1 cellular context compared by ENCODE assay signal in genomic region chr2:112627060-112628040, GRCh38.
TF ChIP-seq lines count a peak whose summit lies in the region.

No MANE protein-coding gene starts in this region.

TF ChIP-seq in HepG2, 621 proteins besides CTCF, POLR2A, EP300 and RAD21:
- TF ChIP-seq LRRFIP1 (CRISPR knock-in tag; conservative IDR thresholded peaks at IDR 0.05) = no peak
- no peak for TF ChIP-seq ZNF597 (CRISPR knock-in tag; IDR thresholded peaks at IDR 0.05)
- TF ChIP-seq SOX5 (CRISPR knock-in tag; IDR thresholded peaks at IDR 0.05; ENCODE audit: borderline replicate concordance) = no peak
- no peak for TF ChIP-seq NPAS2 (CRISPR knock-in tag; IDR thresholded peaks at IDR 0.05; ENCODE audit: borderline replicate concordance)
- TF ChIP-seq ZNF33A (CRISPR knock-in tag; IDR thresholded peaks at IDR 0.05; ENCODE audit: borderline replicate concordance) = no peak
- no peak for TF ChIP-seq HINFP (CRISPR knock-in tag; IDR thresholded peaks at IDR 0.05; ENCODE audit: low read depth)
- 0 out of 2 replicates have a peak, but pooled peaks have one; percentile 0 for TF ChIP-seq BHLHE40 (IDR thresholded peaks at IDR 0.05; ENCODE audit: low read length)
- no peak for TF ChIP-seq KDM6A (CRISPR knock-in tag; IDR thresholded peaks at IDR 0.05; ENCODE audit: low read depth)
- TF ChIP-seq ZNF136 (CRISPR knock-in tag; IDR thresholded peaks at IDR 0.05; ENCODE audit: low read depth) = no peak
- 0 out of 2 replicates have a peak, but pooled peaks have one; percentile 33 for TF ChIP-seq ARID2 (CRISPR knock-in tag; IDR thresholded peaks at IDR 0.05; ENCODE audit: borderline replicate concordance)
- TF ChIP-seq ZNF644 (CRISPR knock-in tag; IDR thresholded peaks at IDR 0.05; ENCODE audit: low read depth) = no peak
- no peak for TF ChIP-seq ZBTB39 (CRISPR knock-in tag; IDR thresholded peaks at IDR 0.05)
- TF ChIP-seq REL (CRISPR knock-in tag; conservative IDR thresholded peaks at IDR 0.05) = 0 out of 2 replicates have a peak, but pooled peaks have one; percentile 18
- TF ChIP-seq REXO4 (CRISPR knock-in tag; IDR thresholded peaks at IDR 0.05; ENCODE audit: borderline replicate concordance) = no peak
- no peak for TF ChIP-seq TMF1 (CRISPR knock-in tag; IDR thresholded peaks at IDR 0.05; ENCODE audit: low read depth)
- no peak for TF ChIP-seq CREB1 (IDR thresholded peaks at IDR 0.05)
- TF ChIP-seq CREB1 (CRISPR knock-in tag; IDR thresholded peaks at IDR 0.05) = no peak
- TF ChIP-seq CREBL2 (CRISPR knock-in tag; IDR thresholded peaks at IDR 0.05; ENCODE audit: borderline replicate concordance) = no peak
- no peak for TF ChIP-seq ZBTB49 (CRISPR knock-in tag; IDR thresholded peaks at IDR 0.05; ENCODE audit: borderline replicate concordance)
- no peak for TF ChIP-seq TEAD2 (CRISPR knock-in tag; IDR thresholded peaks at IDR 0.05)
